ENCODE assay signal across 20 cellular contexts in the genomic region with DNA sequence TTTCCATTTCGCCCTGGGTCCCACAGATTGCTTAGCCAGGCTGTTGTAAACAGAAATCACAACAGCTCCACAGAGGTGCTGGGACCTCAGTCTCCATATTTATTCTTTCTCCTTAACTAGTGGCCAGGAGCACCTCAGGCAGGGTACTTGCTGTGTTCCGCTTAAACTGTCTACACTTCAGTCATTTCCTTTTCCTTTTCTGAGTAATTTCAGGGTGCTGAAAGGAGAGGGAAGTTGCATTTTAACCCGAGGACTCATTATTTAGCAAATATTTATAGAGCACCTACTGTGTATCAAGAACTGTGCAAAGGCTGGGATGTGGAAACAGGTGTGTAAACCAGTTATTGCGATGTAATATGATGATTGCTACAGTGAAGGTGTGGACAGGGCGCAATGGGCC. TPM values are rescaled to one million over a fixed set of nuclear protein-coding genes. Genes with fewer than 3 reads are reported as not detected.
DNase-seq lines count a peak whose midpoint lies in the region; ATAC-seq and TF ChIP-seq lines count a peak whose summit lies in the region.
"Had no signal": no experiment of that assay in that cellular context is flagged by ENCODE, and none has a peak within 500 bp of the region (broad histone marks: within the 10 kb centered on the region; RNA-seq: fewer than 3 reads in every experiment).

No MANE protein-coding gene starts in this region.

- no peaks in the 10 kb centered on the region for H3K9me3 ChIP-seq in OCI-LY3 (ENCODE audit: insufficient read depth, low read length)
- H3K9me3 ChIP-seq in neutrophil = no peaks in the 10 kb centered on the region
- H3K9me3 ChIP-seq in SK-N-SH = no peaks in the 10 kb centered on the region
- H3K9me3 ChIP-seq: A549, MG63 had no signal

- CTCF ChIA-PET in activated CD4-positive, alpha-beta memory T cell treated with anti-CD3 and anti-CD28 coated beads, Interleukin-2, amount 10 ng/mL, durations not matched to agents 7 days and 5 days (lab: Charles Lee) = interaction anchor here (1.5 to 3.0 kb wide), 5 partner anchors 10 to 264 kb away, joined by 3 to 18 read pairs (median 6); no protein-coding TSS in a partner anchor
- CTCF ChIA-PET in activated CD4-positive, alpha-beta memory T cell treated with anti-CD3 and anti-CD28 coated beads for 36 hours (lab: Charles Lee) = interaction anchor here (0.8 to 3.1 kb wide), 7 partner anchors 10 to 135 kb away, joined by 3 to 33 read pairs (median 15); no protein-coding TSS in a partner anchor
- CTCF ChIA-PET in SK-N-SH (lab: Yijun Ruan, JAX) = interaction anchor here (0.8 to 5.8 kb wide), 12 partner anchors 9 to 141 kb away, joined by 3 to 34 read pairs (median 6); a partner anchor contains a TSS

- TF ChIP-seq EP300 in SK-N-SH (IDR thresholded peaks at IDR 0.05; ENCODE audit: borderline replicate concordance in 1 of 2, low read depth in 1 of 2, low read length in 1 of 2) = no peak

- H3K4me3 ChIP-seq in OCI-LY3 (ENCODE audit: low read length) = no peak overlapping the region
- peak overlapping the region; percentile 7 to 18 for H3K4me3 ChIP-seq in neutrophil (ENCODE audit: low read depth in 1 of 2, low read length in 1 of 2)
- H3K4me3 ChIP-seq in SK-N-SH (ENCODE audit: low read depth in 2 of 2, low read length in 1 of 2) = no peak overlapping the region
- H3K4me3 ChIP-seq: A549, MG63 had no signal

- peak overlapping the region; percentile 63 for H3K27ac Mint-ChIP-seq in activated CD4-positive, alpha-beta memory T cell treated with anti-CD3 and anti-CD28 coated beads, Interleukin-2, amount 10 ng/mL, durations not matched to agents 7 days and 5 days
- no peak overlapping the region for H3K27ac Mint-ChIP-seq in activated CD4-positive, alpha-beta memory T cell treated with anti-CD3 and anti-CD28 coated beads for 36 hours
- no peak overlapping the region for H3K27ac Mint-ChIP-seq in central memory CD8-positive, alpha-beta T cell (ENCODE audit: low read depth)
- H3K27ac Mint-ChIP-seq: CD4-positive, alpha-beta T cell had no signal

- H3K27me3 ChIP-seq in OCI-LY3 (ENCODE audit: low read depth, low read length) (no peaks in the 10 kb centered on the region), neutrophil (no peaks in the 10 kb centered on the region), SK-N-SH (ENCODE audit: insufficient read depth) (no peaks in the 10 kb centered on the region)
- H3K27me3 ChIP-seq: MG63 had no signal

- H3K9me2 ChIP-seq in SK-N-SH = no peaks in the 10 kb centered on the region

- no peaks in the 10 kb centered on the region for H3F3A ChIP-seq in SK-N-SH (replicated peaks; ENCODE audit: insufficient read depth)

- intact Hi-C loops in activated CD4-positive, alpha-beta memory T cell treated with anti-CD3 and anti-CD28 coated beads for 36 hours (cut with micrococcal nuclease) = no loop called here

- H3K79me2 ChIP-seq in OCI-LY3 (ENCODE audit: low read length) (no peaks in the 10 kb centered on the region), SK-N-SH (ENCODE audit: insufficient read depth) (no peaks in the 10 kb centered on the region)

- H3K9ac ChIP-seq in OCI-LY3 (ENCODE audit: low read length) (no peak overlapping the region), SK-N-SH (no peak overlapping the region)
- H3K9ac ChIP-seq: KMS-11 had no signal

- peaks cover 14% of the 10 kb centered on the region for H3K36me3 Mint-ChIP-seq in activated CD4-positive, alpha-beta memory T cell treated with anti-CD3 and anti-CD28 coated beads, Interleukin-2, amount 10 ng/mL, durations not matched to agents 7 days and 5 days (ENCODE audit: low read depth)
- H3K36me3 Mint-ChIP-seq in activated CD4-positive, alpha-beta memory T cell treated with anti-CD3 and anti-CD28 coated beads for 36 hours = peaks cover 6% of the 10 kb centered on the region
- no peaks in the 10 kb centered on the region for H3K36me3 Mint-ChIP-seq in central memory CD8-positive, alpha-beta T cell (ENCODE audit: insufficient read depth)

- no peak for DNase-seq in activated CD4-positive, alpha-beta memory T cell treated with anti-CD3 and anti-CD28 coated beads, Interleukin-2, amount 10 ng/mL, durations not matched to agents 7 days and 5 days
- DNase-seq in activated CD4-positive, alpha-beta memory T cell treated with anti-CD3 and anti-CD28 coated beads for 36 hours = no peak
- no peak for DNase-seq in central memory CD8-positive, alpha-beta T cell (ENCODE audit: low spot score in 2 of 2)
- DNase-seq in SK-N-SH = no peak
- no peak for DNase-seq in A172 (ENCODE audit: low spot score)
- DNase-seq: CD4-positive, alpha-beta T cell; GOT3; MG63; NCI-H1092 treated with DMSO at 0.1 percent for 48 hours; NCI-H187 treated with DMSO at 0.1 percent for 48 hours; NCI-H2171; NCI-H446 treated with DMSO at 0.1 percent for 48 hours; NCI-H748 treated with DMSO at 0.1 percent for 48 hours had no signal

- no peak for TF ChIP-seq RAD21 in SK-N-SH (IDR thresholded peaks at IDR 0.05; ENCODE audit: low read length)

- peak overlapping the region; percentile 13 for H3K4me3 Mint-ChIP-seq in activated CD4-positive, alpha-beta memory T cell treated with anti-CD3 and anti-CD28 coated beads, Interleukin-2, amount 10 ng/mL, durations not matched to agents 7 days and 5 days
- no peak overlapping the region for H3K4me3 Mint-ChIP-seq in activated CD4-positive, alpha-beta memory T cell treated with anti-CD3 and anti-CD28 coated beads for 36 hours
- H3K4me3 Mint-ChIP-seq in central memory CD8-positive, alpha-beta T cell = peak overlapping the region; percentile 26
- H3K4me3 Mint-ChIP-seq: CD4-positive, alpha-beta T cell had no signal

- no peaks in the 10 kb centered on the region for H3K9me3 Mint-ChIP-seq in activated CD4-positive, alpha-beta memory T cell treated with anti-CD3 and anti-CD28 coated beads, Interleukin-2, amount 10 ng/mL, durations not matched to agents 7 days and 5 days
- H3K9me3 Mint-ChIP-seq in activated CD4-positive, alpha-beta memory T cell treated with anti-CD3 and anti-CD28 coated beads for 36 hours = no peaks in the 10 kb centered on the region
- no peaks in the 10 kb centered on the region for H3K9me3 Mint-ChIP-seq in central memory CD8-positive, alpha-beta T cell
- H3K9me3 Mint-ChIP-seq: CD4-positive, alpha-beta T cell had no signal

- peaks cover 46% of the 10 kb centered on the region for H3K4me1 Mint-ChIP-seq in activated CD4-positive, alpha-beta memory T cell treated with anti-CD3 and anti-CD28 coated beads, Interleukin-2, amount 10 ng/mL, durations not matched to agents 7 days and 5 days
- H3K4me1 Mint-ChIP-seq in activated CD4-positive, alpha-beta memory T cell treated with anti-CD3 and anti-CD28 coated beads for 36 hours (ENCODE audit: low read depth) = peaks cover 24% of the 10 kb centered on the region
- peaks cover 22% of the 10 kb centered on the region for H3K4me1 Mint-ChIP-seq in central memory CD8-positive, alpha-beta T cell

- H3K27ac ChIP-seq in OCI-LY3 (ENCODE audit: low read length) = no peak overlapping the region
- H3K27ac ChIP-seq in neutrophil = peak overlapping the region; percentile 83
- H3K27ac ChIP-seq in SK-N-SH (ENCODE audit: low read depth in 2 of 2, low read length in 1 of 2) = no peak overlapping the region
- H3K27ac ChIP-seq: A549, KMS-11 had no signal

- H3K36me3 ChIP-seq in OCI-LY3 (replicated peaks; ENCODE audit: low read depth, low read length) (peaks cover 6% of the 10 kb centered on the region), neutrophil (peaks cover 40% of the 10 kb centered on the region), SK-N-SH (replicated peaks in 1 of 2; ENCODE audit: control insufficient read depth in 1 of 2, insufficient read depth in 2 of 2, low read length in 1 of 2) (peaks cover 0 to 26% of the 10 kb centered on the region in 2 experiments)

- H3K4me2 ChIP-seq in OCI-LY3 (ENCODE audit: low read length) (peak overlapping the region; percentile 11; the same call in 1 of the 2 replicates), SK-N-SH (no peak overlapping the region)
- H3K4me2 ChIP-seq: A549 had no signal

- TF ChIP-seq CTCF in OCI-LY3 (IDR thresholded peaks at IDR 0.05; ENCODE audit: low read depth, low read length) = no peak
- TF ChIP-seq CTCF in neutrophil (IDR thresholded peaks at IDR 0.05) = no peak
- no peak for TF ChIP-seq CTCF in SK-N-SH (IDR thresholded peaks at IDR 0.05)

- H2AFZ ChIP-seq in OCI-LY3 (ENCODE audit: low read depth, low read length) (no peak overlapping the region), SK-N-SH (ENCODE audit: low read depth) (no peak overlapping the region)

- H3K27me3 Mint-ChIP-seq in activated CD4-positive, alpha-beta memory T cell treated with anti-CD3 and anti-CD28 coated beads, Interleukin-2, amount 10 ng/mL, durations not matched to agents 7 days and 5 days = no peaks in the 10 kb centered on the region
- H3K27me3 Mint-ChIP-seq in activated CD4-positive, alpha-beta memory T cell treated with anti-CD3 and anti-CD28 coated beads for 36 hours = no peaks in the 10 kb centered on the region
- H3K27me3 Mint-ChIP-seq in central memory CD8-positive, alpha-beta T cell = no peaks in the 10 kb centered on the region
- H3K27me3 Mint-ChIP-seq: CD4-positive, alpha-beta T cell had no signal

- H4K20me1 ChIP-seq in OCI-LY3 (ENCODE audit: insufficient read depth, low read length) (no peaks in the 10 kb centered on the region), SK-N-SH (ENCODE audit: insufficient read depth) (no peaks in the 10 kb centered on the region)

- POLR2A ChIA-PET in activated CD4-positive, alpha-beta memory T cell treated with anti-CD3 and anti-CD28 coated beads, Interleukin-2, amount 10 ng/mL, durations not matched to agents 7 days and 5 days (lab: Charles Lee) = interaction anchor here (1.0 to 1.8 kb wide), 2 partner anchors 11 to 20 kb away, joined by 3 to 5 read pairs; no protein-coding TSS in a partner anchor
- POLR2A ChIA-PET in activated CD4-positive, alpha-beta memory T cell treated with anti-CD3 and anti-CD28 coated beads for 36 hours (lab: Charles Lee) = no interaction called here
- POLR2A ChIA-PET in SK-N-SH (lab: Yijun Ruan, JAX) = no interaction called here

- no peak for ATAC-seq in central memory CD8-positive, alpha-beta T cell (replicated peaks; ENCODE audit: extremely low read depth, poor library complexity, severe bottlenecking)
- no peak for ATAC-seq in HG03280 (IDR thresholded peaks at IDR 0.05; ENCODE audit: unreplicated experiment)
- ATAC-seq: Panc1, Right ventricle myocardium inferior had no signal

- H3K4me1 ChIP-seq in OCI-LY3 (ENCODE audit: low read length) = peaks cover 16% of the 10 kb centered on the region
- peaks cover 59 to 66% of the 10 kb centered on the region in 2 experiments for H3K4me1 ChIP-seq in neutrophil (ENCODE audit: control insufficient read depth in 1 of 2, insufficient read depth in 1 of 2, low read depth in 1 of 2, low read length in 1 of 2)
- H3K4me1 ChIP-seq in SK-N-SH (ENCODE audit: control insufficient read depth in 1 of 2, insufficient read depth in 2 of 2, low read depth in 1 of 2, low read length in 1 of 2) = no peaks in the 10 kb centered on the region
- H3K4me1 ChIP-seq: A549 had no signal

- 90% methylated on average over 5 of the region's 5 CpGs for WGBS in SK-N-SH (ENCODE audit: low lambda C conversion rate)

RNA-seq across cellular contexts. Expression of a gene that starts 41.9 kb away (rescaled TPM):
- 10 to 100 TPM; 17.8 to 21.0 TPM for total RNA-seq in activated CD4-positive, alpha-beta memory T cell treated with anti-CD3 and anti-CD28 coated beads, Interleukin-2, amount 10 ng/mL, durations not matched to agents 7 days and 5 days
- total RNA-seq in activated CD4-positive, alpha-beta memory T cell treated with anti-CD3 and anti-CD28 coated beads for 36 hours = 10 to 100 TPM; 11.6 to 12.5 TPM
- 10.9 and 16.2 TPM in 2 replicates for polyA plus RNA-seq in SK-N-SH (2012; rRNA removed)
- 6.5 and 7.3 TPM in 2 replicates for polyA plus RNA-seq in SK-N-SH (2012; cell fraction: cytosol; rRNA removed)
- 78.4 and 84.8 TPM in 2 replicates for polyA plus RNA-seq in SK-N-SH (2012; cell fraction: nucleus; rRNA removed)
- total RNA-seq in A172 (2014; rRNA removed; shearing (Covaris generic)) = 7.5 and 14.7 TPM in 2 replicates

Comparison
In these comparisons a context has a peak if more than half of its experiments do, and no peak if none do; other contexts are left out.
1. H3K4me3 ChIP-seq: peak in neutrophil (2 of 2); none in OCI-LY3 (single experiment) and SK-N-SH (0 of 2).